16 cellular contexts compared by ENCODE assay signal in the genomic region with DNA sequence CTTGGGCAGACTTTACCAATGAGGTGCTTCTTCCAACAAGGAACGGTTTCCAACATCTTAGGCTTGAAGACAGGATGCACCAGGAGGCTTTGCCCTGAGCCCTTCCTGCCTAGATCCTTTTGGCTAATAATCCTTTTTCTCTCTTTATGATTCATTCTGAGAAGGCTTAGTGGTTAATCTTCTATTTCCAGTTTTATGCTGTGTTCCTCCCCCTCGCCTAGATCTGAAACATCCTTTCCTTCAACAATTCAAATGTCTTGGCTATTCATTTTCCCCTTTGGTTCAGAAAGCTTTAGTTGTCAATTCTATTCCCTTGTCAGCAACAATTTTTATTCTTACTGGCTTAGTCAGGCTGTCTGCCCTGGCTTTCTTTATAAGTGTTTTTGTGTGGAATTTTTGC.
A peak's percentile ranks its signal among the peaks of the same experiment; 100 is the strongest.
DNase-seq lines count a peak whose midpoint lies in the region; ATAC-seq, FAIRE-seq and TF ChIP-seq lines count a peak whose summit lies in the region.
"Had no signal": no experiment of that assay in that cellular context is flagged by ENCODE, and none has a peak within 500 bp of the region (broad histone marks: within the 10 kb centered on the region; RNA-seq: fewer than 3 reads in every experiment).

No MANE protein-coding gene starts in this region.

- peaks cover 7% of the 10 kb centered on the region for H3K4me1 Mint-ChIP-seq in activated CD4-positive, alpha-beta T cell treated with anti-CD3 and anti-CD28 coated beads for 36 hours

- intact Hi-C loops in activated CD4-positive, alpha-beta T cell treated with anti-CD3 and anti-CD28 coated beads for 36 hours (cut with DNase I, micrococcal nuclease): no loop called here
- intact Hi-C loops in uterus (cut with DNase I; ENCODE audit: low total_unique reads): no loop called here

- H3K9ac ChIP-seq in adipocyte (ENCODE audit: low read length) (peak overlapping the region; percentile 14), keratinocyte (ENCODE audit: control insufficient read depth, extremely low read depth, insufficient read depth, low read length) (no peak overlapping the region)

- no peak for TF ChIP-seq CTCF in keratinocyte (optimal IDR thresholded peaks at IDR 0.05 in 1 of 3, IDR thresholded peaks at IDR 0.05 in 1 of 3, conservative IDR thresholded peaks at IDR 0.05 in 1 of 3; ENCODE audit: extremely low read depth in 1 of 3, insufficient read depth in 2 of 3, low read length in 3 of 3)
- no peak for TF ChIP-seq CTCF in uterus (IDR thresholded peaks at IDR 0.05)
- no peak for TF ChIP-seq CTCF in right atrium auricular region (IDR thresholded peaks at IDR 0.05)

- H2AFZ ChIP-seq in keratinocyte (ENCODE audit: control insufficient read depth, low read length): no peak overlapping the region

- no peaks in the 10 kb centered on the region for H4K20me1 ChIP-seq in keratinocyte (ENCODE audit: control insufficient read depth, extremely low read depth, insufficient read depth, low read length)

- H3K27me3 Mint-ChIP-seq in activated CD4-positive, alpha-beta T cell treated with anti-CD3 and anti-CD28 coated beads for 36 hours: no peaks in the 10 kb centered on the region

- CTCF ChIA-PET in activated CD4-positive, alpha-beta T cell treated with anti-CD3 and anti-CD28 coated beads for 36 hours (lab: Charles Lee): interaction anchor here (0.6 kb wide), 1 partner anchor 14 kb away, joined by 3 read pairs; no protein-coding TSS in a partner anchor

- WGBS in small intestine, 3 donors: 67 to 77% (median 74%) methylated on average over 2 of the region's 2 CpGs

- no peaks in the 10 kb centered on the region for H3K36me3 ChIP-seq in adipocyte (ENCODE audit: control insufficient read depth, insufficient read depth, low read length, severe bottlenecking)
- no peaks in the 10 kb centered on the region for H3K36me3 ChIP-seq in keratinocyte (ENCODE audit: control insufficient read depth in 2 of 2, extremely low read depth in 1 of 2, insufficient read depth in 2 of 2, low read length in 2 of 2)
- no peaks in the 10 kb centered on the region for H3K36me3 ChIP-seq in uterus
- H3K36me3 ChIP-seq in small intestine (ENCODE audit: control insufficient read depth in 2 of 2, insufficient read depth in 2 of 2, low read length in 2 of 2): no peaks in the 10 kb centered on the region
- H3K36me3 ChIP-seq in right atrium auricular region: no peaks in the 10 kb centered on the region
- H3K36me3 ChIP-seq: esophagus muscularis mucosa, thoracic aorta had no signal

- dilution Hi-C loops in keratinocyte (cut with MboI; ENCODE audit: extremely low pct_ligation_motif_present, low sequenced_read_pairs): no loop called here

- no peaks in the 10 kb centered on the region for H3K36me3 Mint-ChIP-seq in activated CD4-positive, alpha-beta T cell treated with anti-CD3 and anti-CD28 coated beads for 36 hours (ENCODE audit: low read depth)

- no peak for DNase-seq in activated CD4-positive, alpha-beta T cell treated with anti-CD3 and anti-CD28 coated beads for 36 hours
- no peak for DNase-seq in activated CD4-positive, alpha-beta T cell treated with anti-CD3 and anti-CD28 coated beads, Interleukin-2, amount 50 U/mL, for 48 hours
- DNase-seq in adipocyte (ENCODE audit: low read depth) (peak; percentile 20), keratinocyte (ENCODE audit: low read depth, low spot score) (no peak), uterus (no peak), islet precursor cell (no peak), small intestine (no peak), right atrium auricular region (ENCODE audit: low spot score) (no peak)
- DNase-seq: activated naive CD4-positive, alpha-beta T cell treated with Interleukin-2 at 50 U/mL for 16 hours; Karpas-422; kidney; naive thymus-derived CD4-positive, alpha-beta T cell; T1000 had no signal

- ATAC-seq in activated CD4-positive, alpha-beta T cell treated with anti-CD3 and anti-CD28 coated beads for 36 hours: peak; percentile 19
- ATAC-seq: naive thymus-derived CD4-positive, alpha-beta T cell had no signal

- no peak overlapping the region for H3K27ac Mint-ChIP-seq in activated CD4-positive, alpha-beta T cell treated with anti-CD3 and anti-CD28 coated beads for 36 hours
- H3K27ac Mint-ChIP-seq: naive thymus-derived CD4-positive, alpha-beta T cell had no signal

- no peak overlapping the region for H3K27ac ChIP-seq in keratinocyte (ENCODE audit: control insufficient read depth, insufficient read depth, low read length)
- H3K27ac ChIP-seq in uterus: peak overlapping the region; percentile 16 to 22
- no peak overlapping the region for H3K27ac ChIP-seq in small intestine (ENCODE audit: low read depth in 1 of 2, low read length in 1 of 2)
- no peak overlapping the region for H3K27ac ChIP-seq in right atrium auricular region
- H3K27ac ChIP-seq: thoracic aorta had no signal

- H3K9me3 Mint-ChIP-seq in activated CD4-positive, alpha-beta T cell treated with anti-CD3 and anti-CD28 coated beads for 36 hours (ENCODE audit: low read depth): peaks cover 11% of the 10 kb centered on the region

- no peaks in the 10 kb centered on the region for H3K9me1 ChIP-seq in keratinocyte (ENCODE audit: control insufficient read depth, extremely low read depth, insufficient read depth, low read length)

- H3K4me3 ChIP-seq in adipocyte (ENCODE audit: low read length) (peak overlapping the region; percentile 35), keratinocyte (ENCODE audit: control insufficient read depth in 2 of 3, extremely low read depth in 1 of 3, insufficient read depth in 2 of 3, low read depth in 1 of 3, low read length in 3 of 3) (no peak overlapping the region), uterus (no peak overlapping the region), small intestine (ENCODE audit: low read depth in 1 of 2, low read length in 2 of 2) (no peak overlapping the region), right atrium auricular region (no peak overlapping the region)
- H3K4me3 ChIP-seq: esophagus muscularis mucosa, thoracic aorta had no signal

- peak; percentile 71 for FAIRE-seq in keratinocyte (lab: Jason Lieb, UNC)
- no peak for FAIRE-seq in small intestine (lab: Jason Lieb, UNC)
- FAIRE-seq: A204.1, kidney had no signal

- no peak overlapping the region for H3K4me3 Mint-ChIP-seq in activated CD4-positive, alpha-beta T cell treated with anti-CD3 and anti-CD28 coated beads for 36 hours
- H3K4me3 Mint-ChIP-seq: naive thymus-derived CD4-positive, alpha-beta T cell had no signal

- H3K4me2 ChIP-seq in keratinocyte (ENCODE audit: control insufficient read depth, extremely low read depth, insufficient read depth, low read depth, low read length): no peak overlapping the region

- POLR2A ChIA-PET in activated CD4-positive, alpha-beta T cell treated with anti-CD3 and anti-CD28 coated beads for 36 hours (lab: Charles Lee): no interaction called here

- TF ChIP-seq POLR2A in uterus (IDR thresholded peaks at IDR 0.05): no peak

- H3K4me1 ChIP-seq in adipocyte (ENCODE audit: control insufficient read depth, insufficient read depth, low read length): peaks cover 11% of the 10 kb centered on the region
- no peaks in the 10 kb centered on the region for H3K4me1 ChIP-seq in keratinocyte (ENCODE audit: control insufficient read depth, extremely low read depth, insufficient read depth, low read length)
- H3K4me1 ChIP-seq in uterus: no peaks in the 10 kb centered on the region
- H3K4me1 ChIP-seq in small intestine (ENCODE audit: control insufficient read depth in 2 of 2, insufficient read depth in 1 of 2, low read depth in 1 of 2, low read length in 1 of 2): no peaks in the 10 kb centered on the region
- no peaks in the 10 kb centered on the region for H3K4me1 ChIP-seq in right atrium auricular region

- H3K79me2 ChIP-seq in keratinocyte (ENCODE audit: control insufficient read depth, insufficient read depth, low read length): no peaks in the 10 kb centered on the region

- no peaks in the 10 kb centered on the region for H3K9me3 ChIP-seq in adipocyte (ENCODE audit: control insufficient read depth, low read length)
- no peaks in the 10 kb centered on the region for H3K9me3 ChIP-seq in keratinocyte (ENCODE audit: control insufficient read depth, low read depth, low read length)
- H3K9me3 ChIP-seq in uterus: no peaks in the 10 kb centered on the region
- H3K9me3 ChIP-seq in small intestine (ENCODE audit: control insufficient read depth, low read depth): no peaks in the 10 kb centered on the region
- peaks cover 0 to 2% of the 10 kb centered on the region in 2 donors for H3K9me3 ChIP-seq in right atrium auricular region
- H3K9me3 ChIP-seq: thoracic aorta had no signal

- no peaks in the 10 kb centered on the region for H3K27me3 ChIP-seq in adipocyte (replicated peaks; ENCODE audit: control insufficient read depth, insufficient read depth, low read length)
- no peaks in the 10 kb centered on the region for H3K27me3 ChIP-seq in keratinocyte (ENCODE audit: control insufficient read depth, extremely low read depth, insufficient read depth, low read length)
- H3K27me3 ChIP-seq in uterus: no peaks in the 10 kb centered on the region
- no peaks in the 10 kb centered on the region for H3K27me3 ChIP-seq in small intestine (ENCODE audit: control insufficient read depth in 2 of 2, insufficient read depth in 2 of 2, low read length in 2 of 2)
- H3K27me3 ChIP-seq in right atrium auricular region: no peaks in the 10 kb centered on the region
- H3K27me3 ChIP-seq: esophagus muscularis mucosa had no signal

Comparison
In these comparisons a context has a peak if more than half of its experiments do, and no peak if none do; other contexts are left out.
1. H3K27ac ChIP-seq: peak in uterus (2 of 2); none in keratinocyte (single experiment), small intestine (0 of 2) and right atrium auricular region (0 of 2).